ENCODE assay signal across 8 cellular contexts in the genomic region with DNA sequence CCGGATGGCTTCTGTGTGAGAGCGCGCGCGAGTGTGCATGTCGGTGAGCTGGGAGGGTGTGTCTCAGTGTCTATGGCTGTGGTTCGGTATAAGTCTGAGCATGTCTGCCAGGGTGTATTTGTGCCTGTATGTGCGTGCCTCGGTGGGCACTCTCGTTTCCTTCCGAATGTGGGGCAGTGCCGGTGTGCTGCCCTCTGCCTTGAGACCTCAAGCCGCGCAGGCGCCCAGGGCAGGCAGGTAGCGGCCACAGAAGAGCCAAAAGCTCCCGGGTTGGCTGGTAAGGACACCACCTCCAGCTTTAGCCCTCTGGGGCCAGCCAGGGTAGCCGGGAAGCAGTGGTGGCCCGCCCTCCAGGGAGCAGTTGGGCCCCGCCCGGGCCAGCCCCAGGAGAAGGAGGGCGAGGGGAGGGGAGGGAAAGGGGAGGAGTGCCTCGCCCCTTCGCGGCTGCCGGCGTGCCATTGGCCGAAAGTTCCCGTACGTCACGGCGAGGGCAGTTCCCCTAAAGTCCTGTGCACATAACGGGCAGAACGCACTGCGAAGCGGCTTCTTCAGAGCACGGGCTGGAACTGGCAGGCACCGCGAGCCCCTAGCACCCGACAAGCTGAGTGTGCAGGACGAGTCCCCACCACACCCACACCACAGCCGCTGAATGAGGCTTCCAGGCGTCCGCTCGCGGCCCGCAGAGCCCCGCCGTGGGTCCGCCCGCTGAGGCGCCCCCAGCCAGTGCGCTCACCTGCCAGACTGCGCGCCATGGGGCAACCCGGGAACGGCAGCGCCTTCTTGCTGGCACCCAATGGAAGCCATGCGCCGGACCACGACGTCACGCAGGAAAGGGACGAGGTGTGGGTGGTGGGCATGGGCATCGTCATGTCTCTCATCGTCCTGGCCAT. TPM values are rescaled to one million over a fixed set of nuclear protein-coding genes. Genes with fewer than 3 reads are reported as not detected.
DNase-seq lines count a peak whose midpoint lies in the region; ATAC-seq and TF ChIP-seq lines count a peak whose summit lies in the region.

A gene (plus strand): TSS at position 530 of the 890 bp plus-strand sequence. CDS start 221 bp downstream, at position 751.

- peak within 1 kb of the TSS; percentile 100 for H2AFZ ChIP-seq in IMR-90 (replicated peaks; ENCODE audit: low read length, poor library complexity)

- H3K18ac ChIP-seq in IMR-90 (ENCODE audit: low read depth, low read length): peak within 1 kb of the TSS; percentile 75

- no peaks in the 10 kb centered on the region for H3K9me3 Mint-ChIP-seq in activated naive CD4-positive, alpha-beta T cell treated with anti-CD3 and anti-CD28 coated beads, Interleukin-2, amount 50 U/mL, for 24 hours

- H4K8ac ChIP-seq in IMR-90 (ENCODE audit: low read depth in 2 of 2, low read length in 2 of 2): peak within 1 kb of the TSS; percentile 30 to 89; a peak in 3 of 4 replicates

- H3K4me1 ChIP-seq in IMR-90 (ENCODE audit: control insufficient read depth, insufficient read depth, low read length) (peaks cover 13% of the 10 kb centered on the region), SJSA1 (replicated peaks) (peaks cover 56% of the 10 kb centered on the region), suprapubic skin (peaks cover 51% of the 10 kb centered on the region)

- H3K4me1 Mint-ChIP-seq in activated naive CD4-positive, alpha-beta T cell treated with anti-CD3 and anti-CD28 coated beads, Interleukin-2, amount 50 U/mL, for 24 hours: peaks cover 25% of the 10 kb centered on the region

- H3K4me3 Mint-ChIP-seq in activated naive CD4-positive, alpha-beta T cell treated with anti-CD3 and anti-CD28 coated beads, Interleukin-2, amount 50 U/mL, for 24 hours: peak within 1 kb of the TSS; percentile 90

- no peaks in the 10 kb centered on the region for H3K36me3 ChIP-seq in IMR-90 (ENCODE audit: control insufficient read depth, insufficient read depth, low read length)
- H3K36me3 ChIP-seq in SJSA1: peaks cover 29% of the 10 kb centered on the region
- no peaks in the 10 kb centered on the region for H3K36me3 ChIP-seq in suprapubic skin

- dilution Hi-C loops in IMR-90 (cut with HindIII; ENCODE audit: low sequenced_read_pairs, unreplicated experiment): no loop called here

- peak within 1 kb of the TSS; percentile 61 for H4K5ac ChIP-seq in IMR-90 (ENCODE audit: low read depth, low read length)

- H3K4me2 ChIP-seq in IMR-90 (ENCODE audit: low read depth, low read length): peak within 1 kb of the TSS; percentile 91

- H2BK5ac ChIP-seq in IMR-90 (ENCODE audit: low read depth, low read length, poor library complexity, severe bottlenecking): peak within 1 kb of the TSS; percentile 94

- in situ Hi-C loops in IMR-90 (cut with MboI; ENCODE audit: low sequenced_read_pairs): loop anchor here (10.0 kb wide), 1 partner anchor 168 kb away; no protein-coding TSS in a partner anchor

- peak within 1 kb of the TSS; percentile 93; the same call in 1 of the 3 replicates for H2BK15ac ChIP-seq in IMR-90 (ENCODE audit: low read depth, low read length)

- CTCF ChIA-PET in IMR-90 (lab: Yijun Ruan, JAX): interaction anchor here (0.9 to 1.3 kb wide), 5 partner anchors 85 to 289 kb away, joined by 3 to 4 read pairs (median 3); no protein-coding TSS in a partner anchor

- H2AK9ac ChIP-seq in IMR-90 (replicated peaks; ENCODE audit: low read depth, low read length, poor library complexity): peak within 1 kb of the TSS; percentile 87

- intact Hi-C loops in IMR-90 (cut with micrococcal nuclease): loop anchor here (5.0 kb wide), 3 partner anchors 84 to 301 kb away; no protein-coding TSS in a partner anchor

- H3K27ac Mint-ChIP-seq in activated naive CD4-positive, alpha-beta T cell treated with anti-CD3 and anti-CD28 coated beads, Interleukin-2, amount 50 U/mL, for 24 hours: no peak within 1 kb of the TSS

- peak within 1 kb of the TSS; percentile 74 for H2AK5ac ChIP-seq in IMR-90 (ENCODE audit: low read depth, low read length)

- peak within 1 kb of the TSS; percentile 64 for H2BK20ac ChIP-seq in IMR-90 (ENCODE audit: low read depth, low read length)

- peaks cover 6% of the 10 kb centered on the region; the same call in 1 of the 2 replicates for H4K20me1 ChIP-seq in IMR-90 (ENCODE audit: insufficient read depth, low read length)

- H3K27me3 ChIP-seq in IMR-90 (ENCODE audit: control insufficient read depth, insufficient read depth, low read length) (no peaks in the 10 kb centered on the region), SJSA1 (replicated peaks) (no peaks in the 10 kb centered on the region), suprapubic skin (no peaks in the 10 kb centered on the region)

- peak within 1 kb of the TSS; percentile 92 for H2BK120ac ChIP-seq in IMR-90 (ENCODE audit: low read depth, low read length)

- ATAC-seq in GM21529 (IDR thresholded peaks at IDR 0.05; ENCODE audit: unreplicated experiment) (peak; percentile 96), IMR-90 (ENCODE audit: low read depth) (peak; percentile 98)

- BruUV-seq in IMR-90 (replicated peaks; lab: Mats Ljungman, UMichigan): no TSS peak

- TF ChIP-seq RAD21 in IMR-90 (IDR thresholded peaks at IDR 0.05; ENCODE audit: low read length): no peak

- DNase-seq in DMS114 treated with DMSO at 0.1 percent for 48 hours (lab: John Stamatoyannopoulos, UW; ENCODE audit: unreplicated experiment): peak; percentile 67
- peak; percentile 91 for DNase-seq in IMR-90
- peak; percentile 98 for DNase-seq in SJSA1 (ENCODE audit: low read depth in 1 of 2, low spot score in 2 of 2)
- peak; percentile 98 for DNase-seq in glomerular visceral epithelial cell (ENCODE audit: extremely low spot score)
- peak; percentile 79 for DNase-seq in occipital lobe (lab: John Stamatoyannopoulos, UW)
- DNase-seq in suprapubic skin (ENCODE audit: low spot score in 2 of 2): peak; percentile 97

- H3K9ac ChIP-seq in IMR-90 (ENCODE audit: low read depth, low read length): peak within 1 kb of the TSS; percentile 70

- H3K36me3 Mint-ChIP-seq in activated naive CD4-positive, alpha-beta T cell treated with anti-CD3 and anti-CD28 coated beads, Interleukin-2, amount 50 U/mL, for 24 hours: no peaks in the 10 kb centered on the region

- no peak for TF ChIP-seq EP300 in suprapubic skin (IDR thresholded peaks at IDR 0.05)

- POLR2A ChIA-PET in IMR-90 (lab: Charles Lee; ENCODE audit: unreplicated experiment): interaction anchor here (0.8 to 1.2 kb wide), 2 partner anchors 13 to 177 kb away, joined by 3 to 4 read pairs; no protein-coding TSS in a partner anchor

- peak within 1 kb of the TSS; percentile 94 for H3K4ac ChIP-seq in IMR-90 (ENCODE audit: low read depth, low read length)

- H3K27ac ChIP-seq in IMR-90 (ENCODE audit: insufficient read depth, low read length) (peak within 1 kb of the TSS; percentile 70), SJSA1 (peak within 1 kb of the TSS; percentile 71), suprapubic skin (peak within 1 kb of the TSS; percentile 96)

- H3K4me3 ChIP-seq in IMR-90 (ENCODE audit: insufficient read depth, low read depth, low read length): peak within 1 kb of the TSS; percentile 67
- H3K4me3 ChIP-seq in SJSA1: peak within 1 kb of the TSS; percentile 47
- H3K4me3 ChIP-seq in suprapubic skin: peak within 1 kb of the TSS; percentile 64

- peak within 1 kb of the TSS; percentile 93 for H3K23ac ChIP-seq in IMR-90 (ENCODE audit: low read depth, low read length)

- H3K9me1 ChIP-seq in IMR-90 (ENCODE audit: insufficient read depth, low read length): peaks cover 27% of the 10 kb centered on the region

- H3K56ac ChIP-seq in IMR-90 (ENCODE audit: extremely low read depth, insufficient read depth, low read length): peak within 1 kb of the TSS; percentile 69; the same call in 1 of the 2 replicates

- peak within 1 kb of the TSS; percentile 93 for H4K91ac ChIP-seq in IMR-90 (ENCODE audit: insufficient read depth, low read depth, low read length)

- peak within 1 kb of the TSS; percentile 87 for H3K14ac ChIP-seq in IMR-90 (replicated peaks; ENCODE audit: low read depth, low read length)

- TF ChIP-seq POLR2A in IMR-90 (IDR thresholded peaks at IDR 0.05; ENCODE audit: low read depth, low read length): peak; percentile 94
- TF ChIP-seq POLR2A in suprapubic skin (IDR thresholded peaks at IDR 0.05): peak in 1 of 2 donors; percentile 94

- no peaks in the 10 kb centered on the region for H3K27me3 Mint-ChIP-seq in activated naive CD4-positive, alpha-beta T cell treated with anti-CD3 and anti-CD28 coated beads, Interleukin-2, amount 50 U/mL, for 24 hours

- H3K79me1 ChIP-seq in IMR-90 (ENCODE audit: low read depth in 1 of 2, low read length in 2 of 2): peaks cover 24 to 42% of the 10 kb centered on the region in 2 experiments

- H3K9me3 ChIP-seq in IMR-90 (ENCODE audit: control insufficient read depth, insufficient read depth, low read length) (no peaks in the 10 kb centered on the region), SJSA1 (replicated peaks) (no peaks in the 10 kb centered on the region), suprapubic skin (no peaks in the 10 kb centered on the region)

- TF ChIP-seq CTCF in IMR-90 (conservative IDR thresholded peaks at IDR 0.05; ENCODE audit: low read depth, low read length): no peak
- no peak for TF ChIP-seq CTCF in suprapubic skin (IDR thresholded peaks at IDR 0.05)

- WGBS in IMR-90 (ENCODE audit: extremely low coverage in 2 of 2, insufficient read length in 1 of 2), 2 experiments: 0% methylated on average over 12 of the region's 66 CpGs; no CpG with 5 or more reads in 1 of the 2 experiments
- WGBS in suprapubic skin: 6% methylated on average over 20 of the region's 66 CpGs

TF ChIP-seq in IMR-90, 13 proteins besides CTCF, POLR2A, EP300 and RAD21:
- TF ChIP-seq MXI1 (IDR thresholded peaks at IDR 0.05; ENCODE audit: borderline replicate concordance, low read depth, low read length) (peak; percentile 58; the same call in 1 of the 2 replicates), MAZ (IDR thresholded peaks at IDR 0.05; ENCODE audit: borderline replicate concordance, low read depth, low read length) (peak; percentile 97), BHLHE40 (IDR thresholded peaks at IDR 0.05; ENCODE audit: low read depth, low read length) (peak; percentile 44), MAFK (IDR thresholded peaks at IDR 0.05; ENCODE audit: low read depth, low read length) (no peak)

RNA-seq across cellular contexts. Expression of the gene that starts here (rescaled TPM):
- 3.4 and 4.4 TPM in 2 replicates for total RNA-seq in IMR-90 (2012; rRNA removed)
- polyA plus RNA-seq in IMR-90 (2012; rRNA removed): 1.6 and 2.7 TPM in 2 replicates
- 1.6 and 1.9 TPM in 2 replicates for polyA plus RNA-seq in IMR-90 (2012; cell fraction: cytosol; rRNA removed)
- polyA plus RNA-seq in IMR-90 (2012; cell fraction: nucleus; rRNA removed; ENCODE audit: low replicate concordance): 2.0 and 2.4 TPM in 2 replicates
- total RNA-seq in SJSA1 (2014; rRNA removed; shearing (Covaris generic)): 13.8 and 14.9 TPM in 2 replicates
- 1.6 TPM for total RNA-seq in occipital lobe
- total RNA-seq in suprapubic skin: 100 to 1,000 TPM in 1 of 4 donors, 10 to 100 TPM in 3; 68.8 to 109 (median 86.4) TPM

Comparison
In these comparisons a context has a peak if more than half of its experiments do, and no peak if none do; other contexts are left out.
1. Peak in every context shown above with its lines: DNase-seq, ATAC-seq, H3K4me3 ChIP-seq and H3K27ac ChIP-seq.